8 cellular contexts compared by ENCODE assay signal in genomic region chr6:27517928-27518787, GRCh38. TPM values are rescaled to one million over a fixed set of nuclear protein-coding genes. Genes with fewer than 3 reads are reported as not detected.
DNase-seq lines count a peak whose midpoint lies in the region; ATAC-seq, FAIRE-seq and TF ChIP-seq lines count a peak whose summit lies in the region.

No MANE protein-coding gene starts in this region.

- H3K27ac Mint-ChIP-seq in naive B cell, result peak overlapping the region in 2 of 6 donors; percentile 54 to 92

- no peaks in the 10 kb centered on the region for H3K36me3 Mint-ChIP-seq in naive B cell

- H3K36me3 ChIP-seq in OCI-LY1 (ENCODE audit: insufficient read depth, low read length) (no peaks in the 10 kb centered on the region), colonic mucosa (no peaks in the 10 kb centered on the region)

- ATAC-seq in GM21515 (IDR thresholded peaks at IDR 0.05; ENCODE audit: unreplicated experiment), result peak; percentile 40
- ATAC-seq in naive B cell (ENCODE audit: low read depth in 2 of 2), result no peak

- H3K9me3 ChIP-seq in OCI-LY1 (ENCODE audit: low read length) (no peaks in the 10 kb centered on the region), colonic mucosa (no peaks in the 10 kb centered on the region)

- H4K20me1 ChIP-seq in OCI-LY1 (ENCODE audit: insufficient read depth, low read length), result no peaks in the 10 kb centered on the region

- peak overlapping the region; percentile 91 for H3K9ac ChIP-seq in OCI-LY1 (ENCODE audit: low read length)
- peak overlapping the region; percentile 78 to 97 for H3K9ac ChIP-seq in colonic mucosa (ENCODE audit: low read depth in 2 of 2, low read length in 2 of 2)

- H3K4me1 Mint-ChIP-seq in naive B cell, result peaks cover 16 to 19% (median 16%) of the 10 kb centered on the region in 3 donors

- H2AFZ ChIP-seq in OCI-LY1 (ENCODE audit: low read length), result peak overlapping the region; percentile 85

- peaks cover 25 to 36% (median 32%) of the 10 kb centered on the region in 3 donors for H3K27me3 Mint-ChIP-seq in naive B cell

- peak overlapping the region; percentile 99 for H3K4me2 ChIP-seq in OCI-LY1 (ENCODE audit: low read length)

- H3K27me3 ChIP-seq in OCI-LY1 (ENCODE audit: insufficient read depth, low read length) (no peaks in the 10 kb centered on the region), colonic mucosa (no peaks in the 10 kb centered on the region)

- H3K4me3 Mint-ChIP-seq in naive B cell, result peak overlapping the region; percentile 88 to 98 (median 92)

- no peak overlapping the region for H3K27ac ChIP-seq in OCI-LY1 (ENCODE audit: low read depth, low read length, poor library complexity, severe bottlenecking)
- peak overlapping the region; percentile 70 for H3K27ac ChIP-seq in colonic mucosa

- FAIRE-seq in GM19239 (lab: Jason Lieb, UNC), result no peak

- no peaks in the 10 kb centered on the region for H3K79me2 ChIP-seq in OCI-LY1 (ENCODE audit: insufficient read depth, low read length)

- no peaks in the 10 kb centered on the region for H3K9me3 Mint-ChIP-seq in naive B cell

- H3F3A ChIP-seq in OCI-LY1 (ENCODE audit: insufficient read depth, low read length), result no peaks in the 10 kb centered on the region

- H3K9me2 ChIP-seq in OCI-LY1 (ENCODE audit: low read depth, low read length), result no peaks in the 10 kb centered on the region

- DNase-seq in ACHN, result peak; percentile 17
- DNase-seq in colonic mucosa, result peak; percentile 33
- no peak for DNase-seq in naive B cell
- DNase-seq in GM19239 (ENCODE audit: insufficient read length, low spot score), result no peak
- no peak for DNase-seq in stimulated activated CD4-positive, alpha-beta T cell treated with anti-CD3 and anti-CD28 coated beads, Interleukin-4, amount 100 ng/mL, for 1 hour
- DNase-seq in SKM-1 (lab: John Stamatoyannopoulos, UW; ENCODE audit: unreplicated experiment), result no peak

- intact Hi-C loops in colonic mucosa (cut with DNase I), result loop anchor here (5.0 to 10.0 kb wide), 5 partner anchors 167 to 377 kb away; partner anchors contain the start of gene POM121L2

- peaks cover 11% of the 10 kb centered on the region for H3K4me1 ChIP-seq in OCI-LY1 (ENCODE audit: insufficient read depth, low read length, severe bottlenecking)
- H3K4me1 ChIP-seq in colonic mucosa, result no peaks in the 10 kb centered on the region

- TF ChIP-seq CTCF in OCI-LY1 (IDR thresholded peaks at IDR 0.05; ENCODE audit: low read length) (no peak), colonic mucosa (IDR thresholded peaks at IDR 0.05) (no peak)

- in situ Hi-C loops in ACHN (cut with HindIII; ENCODE audit: low pct_ligation_motif_present, low pct_unique_long_range_greater_than_20kb, low sequenced_read_pairs), result no loop called here

- H3K4me3 ChIP-seq in OCI-LY1 (ENCODE audit: low read depth, low read length, poor library complexity, severe bottlenecking) (peak overlapping the region; percentile 89), colonic mucosa (peak overlapping the region; percentile 85)

RNA-seq across cellular contexts. Expression of gene ZNF184, which starts 45.3 kb away (rescaled TPM):
- 1 to 10 TPM; 6.3 to 8.6 TPM for total RNA-seq in colonic mucosa
- 10 to 100 TPM in 4 of 6 donors, 1 to 10 TPM in 2; 2.8 to 12.3 (median 11.2) TPM for polyA plus RNA-seq in naive B cell (ENCODE audit: low read depth in 6 of 6)

Comparison
In these comparisons a context has a peak if more than half of its experiments do, and no peak if none do; other contexts are left out.
1. DNase-seq: peak in ACHN (single experiment) and colonic mucosa (single experiment); none in naive B cell (single experiment), GM19239 (single experiment), stimulated activated CD4-positive, alpha-beta T cell treated with anti-CD3 and anti-CD28 coated beads, Interleukin-4, amount 100 ng/mL, for 1 hour (single experiment) and SKM-1 (single experiment).